21 cellular contexts compared by ENCODE assay signal in the genomic region with DNA sequence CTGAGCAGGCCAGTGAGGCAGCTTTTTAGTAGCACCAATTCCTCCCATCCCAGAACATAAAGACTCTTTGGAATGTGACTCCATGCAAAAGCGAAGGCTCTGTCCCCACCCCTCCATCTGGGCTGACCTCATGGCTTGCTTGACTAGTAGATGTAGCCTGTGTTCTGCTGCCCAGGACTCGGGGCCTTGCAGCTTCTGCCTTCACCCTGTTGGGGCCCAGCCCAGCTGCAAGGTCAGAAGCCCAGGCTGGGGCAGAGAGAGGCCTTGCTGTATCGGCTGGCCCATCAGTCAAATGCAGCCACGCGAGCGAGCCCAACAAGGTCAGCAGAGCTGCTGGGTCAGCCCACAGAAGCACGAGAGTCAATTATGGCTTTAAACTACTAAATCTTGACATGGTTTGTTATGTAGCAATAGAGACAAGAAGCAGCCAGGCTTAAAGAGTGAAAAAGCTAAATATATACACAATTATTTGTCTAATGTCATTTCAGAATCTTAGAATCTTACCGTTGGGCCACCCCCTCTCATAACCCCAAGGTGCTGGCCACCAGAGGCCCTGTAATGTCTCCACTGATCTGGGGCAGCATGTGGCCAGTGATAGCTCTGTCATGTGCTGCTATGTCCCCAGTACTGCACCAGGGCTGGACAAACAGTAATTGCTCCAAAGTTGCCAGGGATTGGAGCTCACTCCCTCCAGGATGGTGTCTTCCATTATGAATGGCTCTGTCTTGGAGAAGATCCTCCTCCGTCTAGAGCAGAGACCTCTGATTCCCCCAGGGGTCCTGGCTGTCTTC. TPM values are rescaled to one million over a fixed set of nuclear protein-coding genes. Genes with fewer than 3 reads are reported as not detected.
DNase-seq lines count a peak whose midpoint lies in the region; ATAC-seq, FAIRE-seq and TF ChIP-seq lines count a peak whose summit lies in the region.
"Had no signal": no experiment of that assay in that cellular context is flagged by ENCODE, and none has a peak within 500 bp of the region (broad histone marks: within the 10 kb centered on the region; RNA-seq: fewer than 3 reads in every experiment).

No MANE protein-coding gene starts in this region.

- peaks cover 0 to 7% (median 2%) of the 10 kb centered on the region in 4 donors for H3K4me1 Mint-ChIP-seq in naive thymus-derived CD8-positive, alpha-beta T cell
- no peaks in the 10 kb centered on the region for H3K4me1 Mint-ChIP-seq in endothelial cell (ENCODE audit: unreplicated experiment)
- H3K4me1 Mint-ChIP-seq: activated B cell treated with CpG ODN at 0.5 μM for 24 hours; activated naive CD8-positive, alpha-beta T cell treated with anti-CD3 and anti-CD28 coated beads, Interleukin-2, amount 50 U/mL, for 24 hours had no signal

- no peak overlapping the region for H4K5ac ChIP-seq in H1 (ENCODE audit: insufficient read length, low read depth, low read length)
- no peak overlapping the region for H4K5ac ChIP-seq in mesendoderm (ENCODE audit: low read length)

- no peak overlapping the region for H3K4ac ChIP-seq in H1 (replicated peaks; ENCODE audit: insufficient read length, low read depth, low read length)
- no peak overlapping the region for H3K4ac ChIP-seq in mesendoderm (ENCODE audit: low read depth, low read length)

- H4K8ac ChIP-seq in H1 (ENCODE audit: extremely low read depth, insufficient read depth, low read length) (peak overlapping the region; percentile 35; the same call in 1 of the 2 replicates), mesendoderm (ENCODE audit: low read depth, low read length) (no peak overlapping the region)

- H2BK5ac ChIP-seq in H1 (ENCODE audit: low read depth, low read length) (no peak overlapping the region), mesendoderm (ENCODE audit: low read length) (no peak overlapping the region)

- H3K36me3 Mint-ChIP-seq in naive thymus-derived CD8-positive, alpha-beta T cell = no peaks in the 10 kb centered on the region
- H3K36me3 Mint-ChIP-seq in endothelial cell (ENCODE audit: low read depth, unreplicated experiment) = no peaks in the 10 kb centered on the region
- H3K36me3 Mint-ChIP-seq: activated CD8-positive, alpha-beta memory T cell treated with anti-CD3 and anti-CD28 coated beads, Interleukin-2, amount 10 ng/mL, durations not matched to agents 7 days and 5 days had no signal

- H2BK12ac ChIP-seq in H1 (ENCODE audit: low read depth, low read length) = no peak overlapping the region

- no peak overlapping the region for H4K91ac ChIP-seq in H1 (replicated peaks; ENCODE audit: insufficient read length, low read length)

- H3K4me3 ChIP-seq in H1 (ENCODE audit: extremely low read depth in 1 of 4, insufficient read depth in 2 of 4, low read depth in 3 of 4, low read length in 4 of 4) (no peak overlapping the region), mesendoderm (ENCODE audit: low read length) (no peak overlapping the region)
- H3K4me3 ChIP-seq: A549, prostate gland, SJSA1, stomach, thyroid gland had no signal

- peak; percentile 21 for ATAC-seq in Right ventricle myocardium superior (ENCODE audit: poor library complexity)
- no peak for ATAC-seq in left cardiac atrium
- ATAC-seq in naive thymus-derived CD8-positive, alpha-beta T cell = no peak
- ATAC-seq: A549; activated CD8-positive, alpha-beta memory T cell treated with anti-CD3 and anti-CD28 coated beads, Interleukin-2, amount 10 ng/mL, durations not matched to agents 7 days and 5 days; activated naive CD8-positive, alpha-beta T cell treated with anti-CD3 and anti-CD28 coated beads, Interleukin-2, amount 50 U/mL, for 24 hours had no signal

- no peak overlapping the region for H3K9ac ChIP-seq in H1 (replicated peaks in 1 of 4; ENCODE audit: extremely low read depth in 1 of 4, low read depth in 3 of 4, low read length in 3 of 4)
- H3K9ac ChIP-seq in mesendoderm (ENCODE audit: low read length) = no peak overlapping the region

- POLR2A ChIA-PET in H1 (lab: Charles Lee; ENCODE audit: partially characterized antibody) = interaction anchor here (1.0 kb wide), 1 partner anchor 18 kb away, joined by 4 read pairs; no protein-coding TSS in a partner anchor
- POLR2A ChIA-PET in naive thymus-derived CD8-positive, alpha-beta T cell (lab: Charles Lee) = no interaction called here

- no peaks in the 10 kb centered on the region for H3K36me3 ChIP-seq in H1 (ENCODE audit: control insufficient read depth in 2 of 4, insufficient read depth in 4 of 4, low read length in 3 of 4)
- no peaks in the 10 kb centered on the region for H3K36me3 ChIP-seq in mesendoderm (ENCODE audit: control insufficient read depth, insufficient read depth, low read length)
- H3K36me3 ChIP-seq: prostate gland, SJSA1, stomach, thyroid gland had no signal

- no peak overlapping the region for H2BK20ac ChIP-seq in H1 (ENCODE audit: low read length)

- peak overlapping the region in 1 of 10 donors; percentile 20 for H3K4me3 Mint-ChIP-seq in naive thymus-derived CD8-positive, alpha-beta T cell
- no peak overlapping the region for H3K4me3 Mint-ChIP-seq in endothelial cell (ENCODE audit: unreplicated experiment)
- H3K4me3 Mint-ChIP-seq: activated B cell treated with CpG ODN at 0.5 μM for 24 hours; activated CD8-positive, alpha-beta memory T cell treated with anti-CD3 and anti-CD28 coated beads, Interleukin-2, amount 10 ng/mL, durations not matched to agents 7 days and 5 days; activated naive CD8-positive, alpha-beta T cell treated with anti-CD3 and anti-CD28 coated beads, Interleukin-2, amount 50 U/mL, for 24 hours had no signal

- no peak overlapping the region for H3K14ac ChIP-seq in H1 (ENCODE audit: insufficient read length)

- H3K79me2 ChIP-seq in H1 (ENCODE audit: control insufficient read depth in 1 of 2, insufficient read depth in 2 of 2, low read length in 2 of 2) (no peaks in the 10 kb centered on the region), mesendoderm (ENCODE audit: control insufficient read depth, insufficient read depth, low read length) (no peaks in the 10 kb centered on the region)

- H2BK120ac ChIP-seq in H1 (replicated peaks; ENCODE audit: low read depth, low read length) (no peak overlapping the region), mesendoderm (ENCODE audit: low read depth, low read length) (no peak overlapping the region)

- peaks cover 0 to 17% (median 5%) of the 10 kb centered on the region in 5 donors for H3K27me3 Mint-ChIP-seq in naive thymus-derived CD8-positive, alpha-beta T cell
- peaks cover 16% of the 10 kb centered on the region for H3K27me3 Mint-ChIP-seq in endothelial cell (ENCODE audit: unreplicated experiment)

- H3K23ac ChIP-seq in H1 (ENCODE audit: insufficient read length) (no peak overlapping the region), mesendoderm (ENCODE audit: low read length) (no peak overlapping the region)

- no peak for TF ChIP-seq EP300 in H1 (IDR thresholded peaks at IDR 0.05; ENCODE audit: borderline replicate concordance in 1 of 2, low read depth in 2 of 2, low read length in 2 of 2)

- no peak overlapping the region for H3K56ac ChIP-seq in H1 (replicated peaks; ENCODE audit: insufficient read length, low read depth, low read length)
- no peak overlapping the region for H3K56ac ChIP-seq in mesendoderm (ENCODE audit: low read length)

- H2BK15ac ChIP-seq in H1 (ENCODE audit: low read length) = no peak overlapping the region
- H2BK15ac ChIP-seq in mesendoderm (replicated peaks; ENCODE audit: low read depth) = no peak overlapping the region

- H3K4me2 ChIP-seq in H1 (ENCODE audit: insufficient read depth in 1 of 2, low read depth in 2 of 2, low read length in 2 of 2) (no peak overlapping the region), mesendoderm (ENCODE audit: low read length) (no peak overlapping the region)
- H3K4me2 ChIP-seq: A549 had no signal

- no peak for FAIRE-seq in H1 (lab: Jason Lieb, UNC)
- FAIRE-seq: A549, keratinocyte, RCC 7860 had no signal

- 84% methylated on average over 9 of the region's 9 CpGs; no CpG with 5 or more reads in 1 of the 2 experiments for WGBS in H1 (ENCODE audit: extremely low coverage in 1 of 2, insufficient coverage in 1 of 2, insufficient read length in 1 of 2, insufficient replicate concordance in 2 of 2, low coverage in 1 of 2, low lambda C conversion rate in 2 of 2, missing lambda C conversion rate in 1 of 2), 2 experiments
- no CpG with 5 or more reads among the region's 9 CpGs for WGBS in mesendoderm (ENCODE audit: extremely low coverage, insufficient coverage, low lambda C conversion rate)

- no peaks in the 10 kb centered on the region for H3K9me3 ChIP-seq in H1 (ENCODE audit: insufficient read depth in 2 of 2, low read depth in 1 of 2, low read length in 1 of 2)
- H3K9me3 ChIP-seq: A549, prostate gland, SJSA1, stomach, thyroid gland had no signal

- TF ChIP-seq CTCF in H1 (IDR thresholded peaks at IDR 0.05; ENCODE audit: control extremely low read depth in 1 of 3, insufficient read depth in 1 of 3, low read depth in 1 of 3, low read length in 3 of 3) (no peak), GM13976 (IDR thresholded peaks at IDR 0.05; ENCODE audit: borderline replicate concordance, control extremely low read depth, extremely low read depth, insufficient read depth, missing control alignments) (no peak), endothelial cell (IDR thresholded peaks at IDR 0.05; ENCODE audit: unreplicated experiment) (no peak)

- no peaks in the 10 kb centered on the region for H3K23me2 ChIP-seq in H1 (ENCODE audit: low read depth, low read length)

- H3K27ac ChIP-seq in H1 (ENCODE audit: low read depth, low read length) (no peak overlapping the region), mesendoderm (ENCODE audit: low read depth, low read length) (no peak overlapping the region)
- H3K27ac ChIP-seq: A549, prostate gland, SJSA1, stomach, thyroid gland had no signal

- no peaks in the 10 kb centered on the region for H3K9me3 Mint-ChIP-seq in naive thymus-derived CD8-positive, alpha-beta T cell
- no peaks in the 10 kb centered on the region for H3K9me3 Mint-ChIP-seq in endothelial cell (ENCODE audit: unreplicated experiment)
- H3K9me3 Mint-ChIP-seq: activated naive CD8-positive, alpha-beta T cell treated with anti-CD3 and anti-CD28 coated beads, Interleukin-2, amount 50 U/mL, for 24 hours had no signal

- no peak overlapping the region for H2AFZ ChIP-seq in H1 (ENCODE audit: low read length)

- in situ Hi-C loops in GM13976 (cut with MboI; ENCODE audit: low sequenced_read_pairs, unreplicated experiment) = loop anchor here (10.0 to 25.0 kb wide), 2 partner anchors 98 to 471 kb away; no protein-coding TSS in a partner anchor

- TF ChIP-seq RAD21 in H1 (IDR thresholded peaks at IDR 0.05 in 1 of 2, conservative IDR thresholded peaks at IDR 0.05 in 1 of 2; ENCODE audit: low read depth in 2 of 2, low read length in 2 of 2) = no peak

- CTCF ChIA-PET in H1 (lab: Charles Lee; ENCODE audit: partially characterized antibody) = interaction anchor here (0.6 to 6.8 kb wide), 10 partner anchors 8 to 102 kb away, joined by 3 to 45 read pairs (median 4); no protein-coding TSS in a partner anchor

- H3K79me1 ChIP-seq in H1 (ENCODE audit: low read depth, low read length) = no peaks in the 10 kb centered on the region
- H3K79me1 ChIP-seq in mesendoderm (ENCODE audit: low read length) = no peaks in the 10 kb centered on the region

- H3K27me3 ChIP-seq in H1 (replicated peaks in 1 of 4; ENCODE audit: control insufficient read depth in 3 of 4, extremely low read depth in 1 of 4, insufficient read depth in 3 of 4, low read length in 3 of 4) (peaks cover 4 to 18% (median 11%) of the 10 kb centered on the region in 4 experiments), mesendoderm (ENCODE audit: insufficient read depth, low read length, poor library complexity) (peaks cover 2% of the 10 kb centered on the region)
- H3K27me3 ChIP-seq: thyroid gland had no signal

- H2AK5ac ChIP-seq in H1 (ENCODE audit: low read depth, low read length) (no peak overlapping the region), mesendoderm (ENCODE audit: low read length) (no peak overlapping the region)

- H3K27ac Mint-ChIP-seq in naive thymus-derived CD8-positive, alpha-beta T cell = no peak overlapping the region
- H3K27ac Mint-ChIP-seq in endothelial cell (ENCODE audit: unreplicated experiment) = no peak overlapping the region
- H3K27ac Mint-ChIP-seq: activated B cell treated with CpG ODN at 0.5 μM for 24 hours; activated CD8-positive, alpha-beta memory T cell treated with anti-CD3 and anti-CD28 coated beads, Interleukin-2, amount 10 ng/mL, durations not matched to agents 7 days and 5 days; activated naive CD8-positive, alpha-beta T cell treated with anti-CD3 and anti-CD28 coated beads, Interleukin-2, amount 50 U/mL, for 24 hours had no signal

- H4K20me1 ChIP-seq in H1 (replicated peaks in 1 of 2; ENCODE audit: control insufficient read depth in 1 of 2, insufficient read depth in 2 of 2, low read length in 2 of 2) = peaks cover 0 to 2% of the 10 kb centered on the region in 2 experiments

- no peak overlapping the region for H3K18ac ChIP-seq in H1 (ENCODE audit: extremely low read depth, low read length)
- H3K18ac ChIP-seq in mesendoderm (ENCODE audit: low read length) = no peak overlapping the region

- DNase-seq in Right ventricle myocardium superior (peak; percentile 43), left cardiac atrium (no peak), H1 (ENCODE audit: low read depth in 1 of 2, low spot score in 2 of 2) (no peak), mesendoderm (peak; percentile 59), NCI-H446 (lab: John Stamatoyannopoulos, UW) (no peak), GM13976 (ENCODE audit: low spot score) (no peak), endothelial cell (ENCODE audit: low spot score) (no peak)
- DNase-seq in naive thymus-derived CD8-positive, alpha-beta T cell = no peak
- DNase-seq: activated B cell treated with CpG ODN at 0.5 μM for 24 hours; activated CD8-positive, alpha-beta memory T cell treated with anti-CD3 and anti-CD28 coated beads, Interleukin-2, amount 10 ng/mL, durations not matched to agents 7 days and 5 days; activated naive CD8-positive, alpha-beta T cell treated with anti-CD3 and anti-CD28 coated beads, Interleukin-2, amount 50 U/mL, for 24 hours; activated T-cell treated with anti-CD3 and anti-CD28 coated beads, Interleukin-2, amount 50 U/mL, for 48 hours; DMS79 treated with DMSO at 0.1 percent for 48 hours; stomach; thyroid gland had no signal

- no peak for TF ChIP-seq POLR2A in H1 (IDR thresholded peaks at IDR 0.05; ENCODE audit: control extremely low read depth in 1 of 2, low read depth in 2 of 2, low read length in 2 of 2)

- intact Hi-C loops in Right ventricle myocardium superior (cut with DNase I) = no loop called here
- intact Hi-C loops in left cardiac atrium (cut with DNase I) = no loop called here

- H3K4me1 ChIP-seq in H1 (replicated peaks in 1 of 4; ENCODE audit: control insufficient read depth in 3 of 4, insufficient read depth in 4 of 4, low read length in 3 of 4) (peaks cover 0 to 15% (median under 1%) of the 10 kb centered on the region in 4 experiments; a peak in 4 of 7 replicates), mesendoderm (ENCODE audit: control insufficient read depth, low read depth, low read length) (no peaks in the 10 kb centered on the region)
- H3K4me1 ChIP-seq: A549, prostate gland, SJSA1, stomach, thyroid gland had no signal

RNA-seq across cellular contexts. Expression of gene WNT11, which starts 10.4 kb away (rescaled TPM):
- 20.0 TPM for total RNA-seq in Right ventricle myocardium superior
- 1 to 10 TPM; 3.4 to 6.6 TPM for total RNA-seq in left cardiac atrium
- total RNA-seq in H1 (2021; fragmentation: NEBNext Ultra II Directional; extraction: Animal tissue kit (Norgen Biotek cat#: 25700)) = 0.45 TPM in 1 of 2 replicates, not detected in the other
- polyA plus RNA-seq in H1 (2011; rRNA removed) = 0.11 and 0.22 TPM in 2 replicates
- polyA plus RNA-seq in H1 (2011; cell fraction: cytosol; rRNA removed) = 0.16 TPM
- polyA plus RNA-seq in H1 (2011; cell fraction: nucleus; rRNA removed) = 0.14 TPM
- polyA plus RNA-seq in H1 (2012, experiment 1 of 2) = 0.08 to 0.16 TPM (median 0.09 TPM) in 3 of 4 replicates, not detected in the other
- polyA plus RNA-seq in H1 (2012, experiment 2 of 2) = not detected
- 0.10 TPM for polyA plus RNA-seq in H1 (2013, experiment 1 of 2)
- polyA plus RNA-seq in H1 (2013, experiment 2 of 2) = 0.15 TPM
- polyA minus RNA-seq in H1 (2011; rRNA and poly(A)+ RNA removed) = not detected in 2 replicates
- not detected for polyA minus RNA-seq in H1 (2011; cell fraction: cytosol; rRNA and poly(A)+ RNA removed)
- polyA minus RNA-seq in H1 (2011; cell fraction: nucleus; rRNA and poly(A)+ RNA removed) = not detected
- polyA plus RNA-seq in mesendoderm (2013, experiment 1 of 2) = 0.14 TPM
- 0.20 TPM for polyA plus RNA-seq in mesendoderm (2013, experiment 2 of 2)
- under 1 TPM in 1 of 2 experiments, not detected in 1; 0.81 TPM for total RNA-seq in naive thymus-derived CD8-positive, alpha-beta T cell
- polyA plus RNA-seq in naive thymus-derived CD8-positive, alpha-beta T cell = under 1 TPM in 2 of 3 donors, not detected in 1; 0.09 to 0.24 TPM
- total RNA-seq in endothelial cell (ENCODE audit: unreplicated experiment) = 3.6 TPM
- total RNA-seq: epithelial cell of proximal tubule, SJSA1 had no signal
- polyA plus RNA-seq: keratinocyte had no signal

Comparison
In these comparisons a context has a peak if more than half of its experiments do, and no peak if none do; other contexts are left out.
1. DNase-seq: peak in Right ventricle myocardium superior (single experiment) and mesendoderm (single experiment); none in left cardiac atrium (single experiment), H1 (0 of 2), NCI-H446 (0 of 2), GM13976 (single experiment), naive thymus-derived CD8-positive, alpha-beta T cell (0 of 10) and endothelial cell (single experiment).